14 cellular contexts compared by ENCODE assay signal in genomic region chr1:91026777-91027176, GRCh38. TPM values are rescaled to one million over a fixed set of nuclear protein-coding genes. Genes with fewer than 3 reads are reported as not detected.
DNase-seq lines count a peak whose midpoint lies in the region; ATAC-seq and TF ChIP-seq lines count a peak whose summit lies in the region.
"Had no signal": no experiment of that assay in that cellular context is flagged by ENCODE, and none has a peak within 500 bp of the region (broad histone marks: within the 10 kb centered on the region; RNA-seq: fewer than 3 reads in every experiment).

No MANE protein-coding gene starts in this region.

- H3K27ac Mint-ChIP-seq in endodermal cell: no peak overlapping the region
- H3K27ac Mint-ChIP-seq: stimulated activated naive CD8-positive, alpha-beta T cell treated with anti-CD3 and anti-CD28 coated beads, Interleukin-15, amount 100 ng/mL, for 72 hours had no signal

- H3K9me3 Mint-ChIP-seq in endodermal cell: no peaks in the 10 kb centered on the region
- H3K9me3 Mint-ChIP-seq: stimulated activated naive CD8-positive, alpha-beta T cell treated with anti-CD3 and anti-CD28 coated beads, Interleukin-15, amount 100 ng/mL, for 72 hours had no signal

- no peaks in the 10 kb centered on the region for H3K9me2 ChIP-seq in OCI-LY1 (ENCODE audit: low read depth, low read length)

- H3K9ac ChIP-seq in OCI-LY1 (ENCODE audit: low read length) (no peak overlapping the region), endodermal cell (ENCODE audit: extremely low read depth, low read length, poor library complexity, severe bottlenecking) (no peak overlapping the region), smooth muscle cell (ENCODE audit: low read depth) (no peak overlapping the region)
- H3K9ac ChIP-seq: BLaER1 had no signal

- H3K27me3 ChIP-seq in cardiac muscle cell (no peaks in the 10 kb centered on the region), OCI-LY1 (ENCODE audit: insufficient read depth, low read length) (no peaks in the 10 kb centered on the region), endodermal cell (ENCODE audit: control insufficient read depth, insufficient read depth, low read length, poor library complexity, severe bottlenecking) (no peaks in the 10 kb centered on the region), smooth muscle cell (ENCODE audit: low read depth) (no peaks in the 10 kb centered on the region)
- H3K27me3 ChIP-seq: BLaER1 had no signal

- H3K79me2 ChIP-seq in OCI-LY1 (ENCODE audit: insufficient read depth, low read length) (no peaks in the 10 kb centered on the region), smooth muscle cell (ENCODE audit: low read depth) (no peaks in the 10 kb centered on the region)

- H3K4me3 Mint-ChIP-seq in endodermal cell: no peak overlapping the region
- H3K4me3 Mint-ChIP-seq: stimulated activated naive CD8-positive, alpha-beta T cell treated with anti-CD3 and anti-CD28 coated beads, Interleukin-15, amount 100 ng/mL, for 72 hours had no signal

- peaks cover 5% of the 10 kb centered on the region for H3K4me1 Mint-ChIP-seq in endodermal cell

- TF ChIP-seq CTCF in cardiac muscle cell (IDR thresholded peaks at IDR 0.05; ENCODE audit: low read depth, low read length): peak; percentile 51
- TF ChIP-seq CTCF in OCI-LY1 (IDR thresholded peaks at IDR 0.05; ENCODE audit: low read length): peak; percentile 43; the same call in 1 of the 2 replicates
- TF ChIP-seq CTCF in endodermal cell (conservative IDR thresholded peaks at IDR 0.05): peak; percentile 37
- peak; percentile 35 for TF ChIP-seq CTCF in smooth muscle cell (IDR thresholded peaks at IDR 0.05; ENCODE audit: borderline replicate concordance, insufficient read depth, poor library complexity, severe bottlenecking)

- DNase-seq in cardiac muscle cell (ENCODE audit: low read depth in 1 of 2, low spot score in 1 of 2): peak in 1 of 2 donors; percentile 35
- no peak for DNase-seq in Right ventricle myocardium inferior (ENCODE audit: missing footprints)
- no peak for DNase-seq in endodermal cell
- no peak for DNase-seq in smooth muscle cell (lab: John Stamatoyannopoulos, UW; ENCODE audit: unreplicated experiment)
- DNase-seq in amniotic stem cell (lab: John Stamatoyannopoulos, UW): no peak
- no peak for DNase-seq in NCI-H2196 (lab: John Stamatoyannopoulos, UW; ENCODE audit: unreplicated experiment)
- DNase-seq: mucosa of descending colon; NCI-H2029 treated with DMSO at 0.1 percent for 48 hours; stimulated activated naive CD8-positive, alpha-beta T cell treated with anti-CD3 and anti-CD28 coated beads, Interleukin-15, amount 100 ng/mL, for 72 hours had no signal

- H3K9me3 ChIP-seq in cardiac muscle cell (ENCODE audit: low read depth): no peaks in the 10 kb centered on the region
- H3K9me3 ChIP-seq in OCI-LY1 (ENCODE audit: low read length): no peaks in the 10 kb centered on the region
- no peaks in the 10 kb centered on the region for H3K9me3 ChIP-seq in endodermal cell (ENCODE audit: control insufficient read depth, low read length)
- H3K9me3 ChIP-seq in smooth muscle cell (replicated peaks; ENCODE audit: low read depth): no peaks in the 10 kb centered on the region
- H3K9me3 ChIP-seq: BLaER1, HAP-1, mucosa of descending colon had no signal

- no peak for ATAC-seq in Right ventricle myocardium inferior
- no peak for ATAC-seq in GM19023 (IDR thresholded peaks at IDR 0.05; ENCODE audit: unreplicated experiment)
- ATAC-seq: mucosa of descending colon; stimulated activated naive CD8-positive, alpha-beta T cell treated with anti-CD3 and anti-CD28 coated beads, Interleukin-15, amount 100 ng/mL, for 72 hours had no signal

- WGBS in endodermal cell (ENCODE audit: insufficient coverage in 1 of 2, insufficient read length in 1 of 2), 2 experiments: 95 to 100% methylated on average over 1 of the region's 1 CpG
- 79% methylated on average over 1 of the region's 1 CpG for WGBS in smooth muscle cell (ENCODE audit: low lambda C conversion rate)

- no peak overlapping the region for H3K27ac ChIP-seq in cardiac muscle cell
- no peak overlapping the region for H3K27ac ChIP-seq in OCI-LY1 (ENCODE audit: low read depth, low read length, poor library complexity, severe bottlenecking)
- H3K27ac ChIP-seq in endodermal cell (ENCODE audit: low read depth, low read length): no peak overlapping the region
- H3K27ac ChIP-seq in smooth muscle cell (ENCODE audit: low read depth): no peak overlapping the region
- H3K27ac ChIP-seq: BLaER1, HL-60 had no signal

- H3K36me3 Mint-ChIP-seq in endodermal cell (ENCODE audit: low read depth): no peaks in the 10 kb centered on the region

- H2AFZ ChIP-seq in OCI-LY1 (ENCODE audit: low read length) (no peak overlapping the region), smooth muscle cell (ENCODE audit: low read depth) (no peak overlapping the region)

- H3K4me3 ChIP-seq in cardiac muscle cell (no peak overlapping the region), OCI-LY1 (ENCODE audit: low read depth, low read length, poor library complexity, severe bottlenecking) (no peak overlapping the region), endodermal cell (ENCODE audit: low read length) (no peak overlapping the region), smooth muscle cell (no peak overlapping the region)
- H3K4me3 ChIP-seq: BLaER1, HAP-1, mucosa of descending colon had no signal

- H3K36me3 ChIP-seq in cardiac muscle cell (no peaks in the 10 kb centered on the region), OCI-LY1 (ENCODE audit: insufficient read depth, low read length) (no peaks in the 10 kb centered on the region), endodermal cell (ENCODE audit: control insufficient read depth, insufficient read depth, low read length) (no peaks in the 10 kb centered on the region), smooth muscle cell (ENCODE audit: low read depth) (no peaks in the 10 kb centered on the region)
- H3K36me3 ChIP-seq: BLaER1, HAP-1 had no signal

- H3K4me2 ChIP-seq in OCI-LY1 (ENCODE audit: low read length) (no peak overlapping the region), smooth muscle cell (no peak overlapping the region)
- H3K4me2 ChIP-seq: BLaER1 had no signal

- H3K27me3 Mint-ChIP-seq in endodermal cell (ENCODE audit: insufficient read depth): peaks cover 2% of the 10 kb centered on the region

- no peaks in the 10 kb centered on the region for H3K4me1 ChIP-seq in cardiac muscle cell (ENCODE audit: low read depth)
- peaks cover 23% of the 10 kb centered on the region for H3K4me1 ChIP-seq in OCI-LY1 (ENCODE audit: insufficient read depth, low read length, severe bottlenecking)
- no peaks in the 10 kb centered on the region for H3K4me1 ChIP-seq in endodermal cell (ENCODE audit: control insufficient read depth, insufficient read depth, low read length)
- H3K4me1 ChIP-seq in smooth muscle cell (ENCODE audit: low read depth): no peaks in the 10 kb centered on the region

- no peaks in the 10 kb centered on the region for H3F3A ChIP-seq in OCI-LY1 (ENCODE audit: insufficient read depth, low read length)
- peaks cover 6% of the 10 kb centered on the region for H3F3A ChIP-seq in smooth muscle cell (ENCODE audit: low read depth)

- intact Hi-C loops in Right ventricle myocardium inferior (cut with DNase I): no loop called here

- no peaks in the 10 kb centered on the region for H4K20me1 ChIP-seq in OCI-LY1 (ENCODE audit: insufficient read depth, low read length)
- no peaks in the 10 kb centered on the region for H4K20me1 ChIP-seq in smooth muscle cell (ENCODE audit: low read depth)
- H4K20me1 ChIP-seq: BLaER1 had no signal

RNA-seq across cellular contexts. Expression of gene ZNF644, which starts 4.9 kb away (rescaled TPM):
- 37.3 and 43.6 TPM in 2 replicates for total RNA-seq in cardiac muscle cell
- 37.9 and 55.7 TPM in 2 replicates for polyA plus RNA-seq in cardiac muscle cell
- 27.7 TPM for total RNA-seq in Right ventricle myocardium inferior
- 10 to 100 TPM; 57.5 to 75.7 TPM for total RNA-seq in endodermal cell
- polyA plus RNA-seq in endodermal cell (2013, experiment 1 of 2): 53.1 TPM
- 51.5 TPM for polyA plus RNA-seq in endodermal cell (2013, experiment 2 of 2)
- total RNA-seq in smooth muscle cell: 102 and 123 TPM in 2 replicates
- polyA plus RNA-seq in smooth muscle cell: 22.9 and 38.0 TPM in 2 replicates
